Comparison of ENCODE assay signal across 20 cellular contexts in the genomic region with DNA sequence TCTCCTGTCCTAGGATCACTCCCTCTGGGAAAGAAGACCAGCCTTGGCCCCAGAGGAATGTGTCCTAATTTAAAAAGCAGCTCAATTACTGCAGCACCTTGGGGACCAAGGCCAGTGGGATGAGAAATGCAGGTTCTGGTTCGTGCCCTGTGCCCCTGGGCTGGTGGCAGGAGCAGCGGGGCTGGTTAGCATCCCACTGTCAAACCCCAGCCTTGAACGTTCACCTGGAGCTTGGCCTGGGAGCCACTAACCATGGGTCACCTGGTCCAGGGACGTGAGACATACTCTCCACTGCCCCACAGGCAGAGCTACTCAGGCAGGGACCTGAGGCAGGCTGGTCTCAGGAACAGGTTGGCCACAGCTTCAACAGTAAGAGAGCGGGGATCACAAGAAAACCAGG. TPM values are rescaled to one million over a fixed set of nuclear protein-coding genes. Genes with fewer than 3 reads are reported as not detected.
A peak's percentile ranks its signal among the peaks of the same experiment; 100 is the strongest.
DNase-seq lines count a peak whose midpoint lies in the region; ATAC-seq and TF ChIP-seq lines count a peak whose summit lies in the region.
"Had no signal": no experiment of that assay in that cellular context is flagged by ENCODE, and none has a peak within 500 bp of the region (broad histone marks: within the 10 kb centered on the region; RNA-seq: fewer than 3 reads in every experiment).

No MANE protein-coding gene starts in this region.

- no peaks in the 10 kb centered on the region for H3K36me3 Mint-ChIP-seq in CD8-positive, alpha-beta T cell
- H3K36me3 Mint-ChIP-seq in central memory CD8-positive, alpha-beta T cell (ENCODE audit: insufficient read depth): peaks cover 7% of the 10 kb centered on the region
- H3K36me3 Mint-ChIP-seq: IgD-negative memory B cell had no signal

- peak overlapping the region; percentile 89 for H4K5ac ChIP-seq in IMR-90 (ENCODE audit: low read depth, low read length)

- ATAC-seq in CD8-positive, alpha-beta T cell: no peak
- ATAC-seq in IMR-90 (ENCODE audit: low read depth) (no peak), GM21360 (IDR thresholded peaks at IDR 0.05; ENCODE audit: unreplicated experiment) (no peak), mucosa of descending colon (no peak)
- ATAC-seq in central memory CD8-positive, alpha-beta T cell (replicated peaks; ENCODE audit: extremely low read depth, poor library complexity, severe bottlenecking): no peak

- H2AFZ ChIP-seq in IMR-90 (replicated peaks; ENCODE audit: low read length, poor library complexity): peak overlapping the region; percentile 55

- peak overlapping the region; percentile 90; the same call in 2 of the 3 replicates for H2BK15ac ChIP-seq in IMR-90 (ENCODE audit: low read depth, low read length)

- peak overlapping the region; percentile 50 for H3K9ac ChIP-seq in IMR-90 (ENCODE audit: low read depth, low read length)
- peak overlapping the region in 2 of 3 donors; percentile 43 to 58 for H3K9ac ChIP-seq in skeletal muscle tissue (ENCODE audit: low read depth in 1 of 3, low read length in 3 of 3)

- WGBS in IMR-90 (ENCODE audit: extremely low coverage in 2 of 2, insufficient read length in 1 of 2), 2 experiments: 80% methylated on average over 3 of the region's 5 CpGs; no CpG with 5 or more reads in 1 of the 2 experiments

- peak overlapping the region; percentile 89 for H2AK5ac ChIP-seq in IMR-90 (ENCODE audit: low read depth, low read length)

- peaks cover 18% of the 10 kb centered on the region for H3K4me1 Mint-ChIP-seq in CD8-positive, alpha-beta T cell (ENCODE audit: low read depth)
- H3K4me1 Mint-ChIP-seq in central memory CD8-positive, alpha-beta T cell: peaks cover 17% of the 10 kb centered on the region

- TF ChIP-seq CTCF in CD8-positive, alpha-beta T cell (IDR thresholded peaks at IDR 0.05): no peak
- TF ChIP-seq CTCF in IMR-90 (conservative IDR thresholded peaks at IDR 0.05; ENCODE audit: low read depth, low read length) (no peak), mucosa of descending colon (IDR thresholded peaks at IDR 0.05) (no peak)

- H3K79me1 ChIP-seq in IMR-90 (ENCODE audit: low read depth in 1 of 2, low read length in 2 of 2): no peaks in the 10 kb centered on the region

- H3K4me1 ChIP-seq in CD8-positive, alpha-beta T cell (ENCODE audit: insufficient read depth, low read length): peaks cover 8% of the 10 kb centered on the region
- H3K4me1 ChIP-seq in IMR-90 (ENCODE audit: control insufficient read depth, insufficient read depth, low read length): peaks cover 15% of the 10 kb centered on the region
- H3K4me1 ChIP-seq in skeletal muscle tissue (ENCODE audit: control insufficient read depth in 3 of 3, insufficient read depth in 3 of 3, low read length in 3 of 3): peaks cover 20 to 22% (median 21%) of the 10 kb centered on the region in 3 donors
- H3K4me1 ChIP-seq in mucosa of descending colon (ENCODE audit: low read depth): peaks cover 17% of the 10 kb centered on the region
- H3K4me1 ChIP-seq: BE2C had no signal

- DNase-seq in CD8-positive, alpha-beta T cell: no peak
- DNase-seq in IMR-90: no peak
- DNase-seq in central memory CD8-positive, alpha-beta T cell (ENCODE audit: low spot score in 2 of 2): no peak
- no peak for DNase-seq in NCI-H1694 treated with DMSO at 0.1 percent for 48 hours (lab: John Stamatoyannopoulos, UW)
- no peak for DNase-seq in mucosa of descending colon
- DNase-seq: NCI-H524 treated with DMSO at 0.1 percent for 48 hours had no signal

- H3K56ac ChIP-seq in IMR-90 (ENCODE audit: extremely low read depth, insufficient read depth, low read length): peak overlapping the region; percentile 80

- H3K9me3 ChIP-seq in CD8-positive, alpha-beta T cell (ENCODE audit: low read length): no peaks in the 10 kb centered on the region
- H3K9me3 ChIP-seq in IMR-90 (ENCODE audit: control insufficient read depth, insufficient read depth, low read length): no peaks in the 10 kb centered on the region
- H3K9me3 ChIP-seq in skeletal muscle tissue (ENCODE audit: control insufficient read depth in 3 of 3, low read length in 3 of 3): no peaks in the 10 kb centered on the region
- H3K9me3 ChIP-seq in mucosa of descending colon: no peaks in the 10 kb centered on the region
- H3K9me3 ChIP-seq: BE2C, left lung, vagina had no signal

- H3K4ac ChIP-seq in IMR-90 (ENCODE audit: low read depth, low read length): peak overlapping the region; percentile 99

- H2BK120ac ChIP-seq in IMR-90 (ENCODE audit: low read depth, low read length): peak overlapping the region; percentile 100

- no TSS peak for BruUV-seq in IMR-90 (replicated peaks; lab: Mats Ljungman, UMichigan)

- TF ChIP-seq RAD21 in IMR-90 (IDR thresholded peaks at IDR 0.05; ENCODE audit: low read length): no peak

- peak overlapping the region; percentile 99 for H3K23ac ChIP-seq in IMR-90 (ENCODE audit: low read depth, low read length)

- peak overlapping the region; percentile 98 for H3K14ac ChIP-seq in IMR-90 (replicated peaks; ENCODE audit: low read depth, low read length)

- no peaks in the 10 kb centered on the region for H3K27me3 Mint-ChIP-seq in CD8-positive, alpha-beta T cell (ENCODE audit: low read depth)
- H3K27me3 Mint-ChIP-seq in central memory CD8-positive, alpha-beta T cell: no peaks in the 10 kb centered on the region
- H3K27me3 Mint-ChIP-seq: IgD-negative memory B cell had no signal

- in situ Hi-C loops in IMR-90 (cut with MboI; ENCODE audit: low sequenced_read_pairs): loop anchor here (5.0 to 25.0 kb wide), 2 partner anchors 143 to 398 kb away; a partner anchor contains a TSS

- H3K4me3 Mint-ChIP-seq in CD8-positive, alpha-beta T cell: peak overlapping the region; percentile 69
- H3K4me3 Mint-ChIP-seq in central memory CD8-positive, alpha-beta T cell: peak overlapping the region; percentile 59

- no peaks in the 10 kb centered on the region for H3K36me3 ChIP-seq in CD8-positive, alpha-beta T cell (ENCODE audit: insufficient read depth, low read length)
- no peaks in the 10 kb centered on the region for H3K36me3 ChIP-seq in IMR-90 (ENCODE audit: control insufficient read depth, insufficient read depth, low read length)
- H3K36me3 ChIP-seq in skeletal muscle tissue (ENCODE audit: control insufficient read depth in 3 of 3, insufficient read depth in 3 of 3, low read length in 3 of 3): no peaks in the 10 kb centered on the region
- no peaks in the 10 kb centered on the region for H3K36me3 ChIP-seq in mucosa of descending colon (ENCODE audit: low read depth)
- H3K36me3 ChIP-seq: BE2C, left lung, vagina, WERI-Rb-1 had no signal

- H2BK5ac ChIP-seq in IMR-90 (ENCODE audit: low read depth, low read length, poor library complexity, severe bottlenecking): peak overlapping the region; percentile 99

- peak overlapping the region; percentile 99 for H4K91ac ChIP-seq in IMR-90 (ENCODE audit: insufficient read depth, low read depth, low read length)

- peak overlapping the region; percentile 74 for H3K18ac ChIP-seq in IMR-90 (ENCODE audit: low read depth, low read length)

- peak overlapping the region; percentile 100 for H2BK20ac ChIP-seq in IMR-90 (ENCODE audit: low read depth, low read length)

- H4K8ac ChIP-seq in IMR-90 (ENCODE audit: low read depth in 2 of 2, low read length in 2 of 2): peak overlapping the region; percentile 96 to 98

- H4K20me1 ChIP-seq in IMR-90 (ENCODE audit: insufficient read depth, low read length): no peaks in the 10 kb centered on the region

- CTCF ChIA-PET in CD8-positive, alpha-beta T cell (lab: Charles Lee): interaction anchor here (0.6 to 10.5 kb wide), 51 partner anchors 9 to 213 kb away, joined by 3 to 301 read pairs (median 8); a partner anchor contains a TSS
- CTCF ChIA-PET in IMR-90 (lab: Yijun Ruan, JAX): interaction anchor here (0.6 to 3.3 kb wide), 19 partner anchors 12 to 760 kb away, joined by 3 to 49 read pairs (median 4); no protein-coding TSS in a partner anchor

- peak overlapping the region; percentile 91 for H2AK9ac ChIP-seq in IMR-90 (replicated peaks; ENCODE audit: low read depth, low read length, poor library complexity)

- H3K4me2 ChIP-seq in IMR-90 (ENCODE audit: low read depth, low read length): no peak overlapping the region

- H3K27ac ChIP-seq in CD8-positive, alpha-beta T cell (ENCODE audit: low read depth, low read length): no peak overlapping the region
- H3K27ac ChIP-seq in IMR-90 (ENCODE audit: insufficient read depth, low read length) (peak overlapping the region; percentile 74), skeletal muscle tissue (ENCODE audit: low read depth, low read length) (peak overlapping the region; percentile 28)
- H3K27ac ChIP-seq: HL-60, left lung, vagina, WERI-Rb-1 had no signal

- peak overlapping the region; percentile 81 for H3K27ac Mint-ChIP-seq in CD8-positive, alpha-beta T cell
- H3K27ac Mint-ChIP-seq in central memory CD8-positive, alpha-beta T cell (ENCODE audit: low read depth): no peak overlapping the region
- H3K27ac Mint-ChIP-seq: IgD-negative memory B cell; stimulated activated naive CD8-positive, alpha-beta T cell treated with anti-CD3 and anti-CD28 coated beads, Interleukin-15, amount 100 ng/mL, for 72 hours had no signal

- H3K9me3 Mint-ChIP-seq in CD8-positive, alpha-beta T cell: no peaks in the 10 kb centered on the region
- no peaks in the 10 kb centered on the region for H3K9me3 Mint-ChIP-seq in central memory CD8-positive, alpha-beta T cell
- H3K9me3 Mint-ChIP-seq: IgD-negative memory B cell; stimulated activated naive CD8-positive, alpha-beta T cell treated with anti-CD3 and anti-CD28 coated beads, Interleukin-15, amount 100 ng/mL, for 72 hours had no signal

- no peak overlapping the region for H3K4me3 ChIP-seq in CD8-positive, alpha-beta T cell (ENCODE audit: low read depth, low read length)
- H3K4me3 ChIP-seq in IMR-90 (ENCODE audit: insufficient read depth, low read depth, low read length) (no peak overlapping the region), skeletal muscle tissue (ENCODE audit: low read length in 3 of 3) (peak overlapping the region in 2 of 3 donors; percentile 34 to 52), mucosa of descending colon (no peak overlapping the region)
- H3K4me3 ChIP-seq: left lung, vagina had no signal

- intact Hi-C loops in CD8-positive, alpha-beta T cell (cut with DNase I, micrococcal nuclease): loop anchor here (2.0 to 5.0 kb wide), 2 partner anchors 203 to 408 kb away; a partner anchor contains a TSS
- intact Hi-C loops in IMR-90 (cut with micrococcal nuclease) (loop anchor here (2.0 to 5.0 kb wide), 2 partner anchors 205 to 418 kb away; no protein-coding TSS in a partner anchor), mucosa of descending colon (cut with DNase I, micrococcal nuclease) (loop anchor here (5.0 to 10.0 kb wide), 3 partner anchors 65 to 143 kb away; no protein-coding TSS in a partner anchor)

- dilution Hi-C loops in IMR-90 (cut with HindIII; ENCODE audit: low sequenced_read_pairs, unreplicated experiment): no loop called here

- H3K9me1 ChIP-seq in IMR-90 (ENCODE audit: insufficient read depth, low read length): peaks cover 9% of the 10 kb centered on the region

- no peak for TF ChIP-seq POLR2A in IMR-90 (IDR thresholded peaks at IDR 0.05; ENCODE audit: low read depth, low read length)

- no peaks in the 10 kb centered on the region for H3K27me3 ChIP-seq in CD8-positive, alpha-beta T cell (ENCODE audit: insufficient read depth, low read length)
- H3K27me3 ChIP-seq in IMR-90 (ENCODE audit: control insufficient read depth, insufficient read depth, low read length) (no peaks in the 10 kb centered on the region), skeletal muscle tissue (ENCODE audit: control insufficient read depth in 3 of 3, insufficient read depth in 3 of 3, low read length in 3 of 3) (no peaks in the 10 kb centered on the region)
- H3K27me3 ChIP-seq: BE2C, dorsolateral prefrontal cortex, left lung, vagina had no signal

- POLR2A ChIA-PET in CD8-positive, alpha-beta T cell (lab: Charles Lee): interaction anchor here (0.6 to 2.8 kb wide), 7 partner anchors 50 to 140 kb away, joined by 4 to 27 read pairs (median 6); a partner anchor contains a TSS
- POLR2A ChIA-PET in IMR-90 (lab: Charles Lee; ENCODE audit: unreplicated experiment): no interaction called here

RNA-seq across cellular contexts. Expression of a gene that starts 8.4 kb away (rescaled TPM):
- not detected for total RNA-seq in CD8-positive, alpha-beta T cell
- total RNA-seq in IMR-90 (2012; rRNA removed): 0.18 TPM in 1 of 2 replicates, not detected in the other
- polyA plus RNA-seq in IMR-90 (2012; rRNA removed): 0.10 and 0.26 TPM in 2 replicates
- polyA plus RNA-seq in IMR-90 (2012; cell fraction: cytosol; rRNA removed): 0.05 TPM in 1 of 2 replicates, not detected in the other
- 0.08 TPM in 1 of 2 replicates, not detected in the other for polyA plus RNA-seq in IMR-90 (2012; cell fraction: nucleus; rRNA removed; ENCODE audit: low replicate concordance)
- total RNA-seq in skeletal muscle tissue: under 0.01 TPM
- not detected for total RNA-seq in mucosa of descending colon
- total RNA-seq: dorsolateral prefrontal cortex; left lung; Right ventricle myocardium superior; T-helper 1 cell treated with Interleukin-12 subunit alpha and Interleukin-12 subunit beta and Interleukin-4 antibody, amounts not matched to agents 30 ng/mL and 1 ng/mL, for 36 hours; vagina had no signal
- polyA plus RNA-seq: esophagus, IgD-negative memory B cell had no signal

RNA-seq across cellular contexts. Expression of a gene that starts 24.7 kb away (rescaled TPM):
- total RNA-seq in CD8-positive, alpha-beta T cell: not detected
- total RNA-seq in IMR-90 (2012; rRNA removed): not detected in 2 replicates
- 0.04 TPM in 1 of 2 replicates, not detected in the other for polyA plus RNA-seq in IMR-90 (2012; rRNA removed)
- polyA plus RNA-seq in IMR-90 (2012; cell fraction: cytosol; rRNA removed): not detected in 2 replicates
- polyA plus RNA-seq in IMR-90 (2012; cell fraction: nucleus; rRNA removed; ENCODE audit: low replicate concordance): 0.14 TPM in 1 of 2 replicates, not detected in the other
- 3.1 TPM for total RNA-seq in skeletal muscle tissue
- total RNA-seq in mucosa of descending colon: 1 to 10 TPM; 1.2 to 1.4 (median 1.2) TPM
- total RNA-seq: H7; T-helper 1 cell treated with Interleukin-12 subunit alpha and Interleukin-12 subunit beta and Interleukin-4 antibody, amounts not matched to agents 30 ng/mL and 1 ng/mL, for 36 hours; vagina had no signal
- polyA plus RNA-seq: IgD-negative memory B cell had no signal

Comparison
In these comparisons a context has a peak if more than half of its experiments do, and no peak if none do; other contexts are left out.
1. H3K4me3 ChIP-seq: peak in skeletal muscle tissue (2 of 3); none in CD8-positive, alpha-beta T cell (single experiment), IMR-90 (single experiment) and mucosa of descending colon (single experiment).